In genomic region chr10:100508691-100509150, GRCh38 we compare ENCODE assay signal across 8 cellular contexts. TPM values are rescaled to one million over a fixed set of nuclear protein-coding genes. Genes with fewer than 3 reads are reported as not detected.
DNase-seq lines count a peak whose midpoint lies in the region; ATAC-seq and TF ChIP-seq lines count a peak whose summit lies in the region.

No MANE protein-coding gene starts in this region.

- peak overlapping the region; percentile 69 for H3K27ac ChIP-seq in CD4-positive, CD25-positive, alpha-beta regulatory T cell (ENCODE audit: insufficient read depth, low read length, poor library complexity, severe bottlenecking)
- H3K27ac ChIP-seq in foreskin keratinocyte = no peak overlapping the region

- ATAC-seq in CD4-positive, CD25-positive, alpha-beta regulatory T cell (ENCODE audit: low read depth in 2 of 2) = peak; percentile 53 to 57
- ATAC-seq in GM18498 (IDR thresholded peaks at IDR 0.05; ENCODE audit: unreplicated experiment) (peak; percentile 52), foreskin keratinocyte (peak; percentile 59), GM21723 (IDR thresholded peaks at IDR 0.05; ENCODE audit: unreplicated experiment) (no peak)

- peaks cover 26% of the 10 kb centered on the region for H3K36me3 ChIP-seq in CD4-positive, CD25-positive, alpha-beta regulatory T cell (ENCODE audit: control insufficient read depth, insufficient read depth, low read length)

- no peaks in the 10 kb centered on the region for H3K9me3 ChIP-seq in CD4-positive, CD25-positive, alpha-beta regulatory T cell (ENCODE audit: control insufficient read depth in 2 of 2, low read length in 2 of 2)

- DNase-seq in CD4-positive, CD25-positive, alpha-beta regulatory T cell = peak; percentile 31 to 93 (median 75)
- DNase-seq in NCI-H2171 treated with DMSO at 0.1 percent for 48 hours (lab: John Stamatoyannopoulos, UW) (peak; percentile 33), activated T-cell treated with anti-CD3 and anti-CD28 coated beads for 24 hours (ENCODE audit: low read depth) (peak; percentile 37), foreskin keratinocyte (peak; percentile 22 to 40), mucosa of gallbladder (ENCODE audit: low spot score) (no peak)
- DNase-seq in stimulated activated CD4-positive, alpha-beta T cell treated with anti-CD3 and anti-CD28 coated beads, Interleukin-2, amount 100 ng/mL, for 4 hours (ENCODE audit: low read depth) = peak; percentile 39

- H3K27ac Mint-ChIP-seq in CD4-positive, CD25-positive, alpha-beta regulatory T cell = peak overlapping the region; percentile 88 to 97 (median 95)

- H3K4me3 ChIP-seq in CD4-positive, CD25-positive, alpha-beta regulatory T cell (ENCODE audit: low read depth, low read length) = peak overlapping the region; percentile 50

- H3K36me3 Mint-ChIP-seq in CD4-positive, CD25-positive, alpha-beta regulatory T cell = peaks cover 37% of the 10 kb centered on the region

- no peaks in the 10 kb centered on the region for H3K9me3 Mint-ChIP-seq in CD4-positive, CD25-positive, alpha-beta regulatory T cell

- no peaks in the 10 kb centered on the region for H3K27me3 ChIP-seq in CD4-positive, CD25-positive, alpha-beta regulatory T cell (ENCODE audit: control insufficient read depth, insufficient read depth, low read length)
- no peaks in the 10 kb centered on the region for H3K27me3 ChIP-seq in foreskin keratinocyte

- H3K4me1 ChIP-seq in CD4-positive, CD25-positive, alpha-beta regulatory T cell (ENCODE audit: control insufficient read depth, insufficient read depth, low read length, poor library complexity, severe bottlenecking) = peaks cover 62% of the 10 kb centered on the region
- H3K4me1 ChIP-seq in foreskin keratinocyte = no peaks in the 10 kb centered on the region

- TF ChIP-seq CTCF in foreskin keratinocyte (conservative IDR thresholded peaks at IDR 0.05) = peak; percentile 84

- H3K4me1 Mint-ChIP-seq in CD4-positive, CD25-positive, alpha-beta regulatory T cell = peaks cover 25 to 73% (median 57%) of the 10 kb centered on the region in 4 donors

- H3K27me3 Mint-ChIP-seq in CD4-positive, CD25-positive, alpha-beta regulatory T cell = no peaks in the 10 kb centered on the region

- peak overlapping the region; percentile 8 to 87 (median 64) for H3K4me3 Mint-ChIP-seq in CD4-positive, CD25-positive, alpha-beta regulatory T cell

RNA-seq across cellular contexts. Expression of gene SEC31B, which starts 10.9 kb away (rescaled TPM):
- total RNA-seq in CD4-positive, CD25-positive, alpha-beta regulatory T cell = 73.3 TPM
- 1 to 10 TPM; 1.2 to 3.0 (median 2.6) TPM for polyA plus RNA-seq in CD4-positive, CD25-positive, alpha-beta regulatory T cell
- total RNA-seq in foreskin keratinocyte (1.4 and 1.5 TPM in 2 replicates), mucosa of gallbladder (13.5 TPM)
- polyA plus RNA-seq in foreskin keratinocyte = 1.1 and 1.2 TPM in 2 replicates

RNA-seq across cellular contexts. Expression of gene NDUFB8, which starts 20.9 kb away (rescaled TPM):
- total RNA-seq in CD4-positive, CD25-positive, alpha-beta regulatory T cell = 183 TPM
- polyA plus RNA-seq in CD4-positive, CD25-positive, alpha-beta regulatory T cell = 100 to 1,000 TPM; 517 to 714 (median 622) TPM
- 235 and 253 TPM in 2 replicates for total RNA-seq in foreskin keratinocyte
- polyA plus RNA-seq in foreskin keratinocyte = 371 and 385 TPM in 2 replicates
- total RNA-seq in mucosa of gallbladder = 140 TPM

RNA-seq across cellular contexts. Expression of gene HIF1AN, which starts 27.0 kb away (rescaled TPM):
- total RNA-seq in CD4-positive, CD25-positive, alpha-beta regulatory T cell = 42.9 TPM
- 10 to 100 TPM; 30.0 to 36.1 (median 31.9) TPM for polyA plus RNA-seq in CD4-positive, CD25-positive, alpha-beta regulatory T cell
- total RNA-seq in foreskin keratinocyte (12.8 and 15.5 TPM in 2 replicates), mucosa of gallbladder (46.4 TPM)
- 9.2 and 10.5 TPM in 2 replicates for polyA plus RNA-seq in foreskin keratinocyte

RNA-seq across cellular contexts. Expression of gene WNT8B, which starts 45.9 kb away (rescaled TPM):
- not detected for total RNA-seq in CD4-positive, CD25-positive, alpha-beta regulatory T cell
- under 1 TPM in 1 of 4 donors, not detected in 3; 0.07 TPM for polyA plus RNA-seq in CD4-positive, CD25-positive, alpha-beta regulatory T cell
- total RNA-seq in foreskin keratinocyte = not detected in 2 replicates
- not detected in 2 replicates for polyA plus RNA-seq in foreskin keratinocyte
- not detected for total RNA-seq in mucosa of gallbladder
